13 cellular contexts compared by ENCODE assay signal in the genomic region with DNA sequence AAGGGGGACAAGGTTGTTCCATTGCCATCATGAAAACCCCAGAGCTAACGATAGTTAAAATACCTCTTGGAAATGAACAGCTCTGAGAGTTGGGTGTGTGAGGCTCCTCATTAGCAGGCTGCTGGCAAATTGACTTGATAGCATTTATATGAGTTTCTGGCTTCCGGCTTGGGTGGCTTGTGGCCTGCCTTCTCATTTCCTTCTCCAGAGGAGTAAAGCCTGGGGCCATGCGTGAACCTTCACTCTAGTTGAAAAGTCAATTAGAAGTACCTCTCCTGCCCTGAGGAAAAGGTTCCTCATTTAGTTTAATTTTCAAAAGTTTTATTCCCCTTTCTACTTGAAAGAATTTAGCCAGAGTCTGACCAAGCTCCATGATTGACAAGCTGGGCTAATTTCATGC.
DNase-seq lines count a peak whose midpoint lies in the region; ATAC-seq and TF ChIP-seq lines count a peak whose summit lies in the region.
"Had no signal": no experiment of that assay in that cellular context is flagged by ENCODE, and none has a peak within 500 bp of the region (broad histone marks: within the 10 kb centered on the region; RNA-seq: fewer than 3 reads in every experiment).

No MANE protein-coding gene starts in this region.

- H3K36me3 ChIP-seq in Peyer's patch (peaks cover 0 to 5% (median 0%) of the 10 kb centered on the region in 3 donors), MM.1S (replicated peaks; ENCODE audit: insufficient read depth, low read length) (no peaks in the 10 kb centered on the region), mesendoderm (ENCODE audit: control insufficient read depth, insufficient read depth, low read length) (no peaks in the 10 kb centered on the region)

- no peak overlapping the region for H3K27ac ChIP-seq in CD4-positive, alpha-beta T cell (ENCODE audit: low read depth, low read length)
- H3K27ac ChIP-seq in Peyer's patch (peak overlapping the region in 2 of 4 donors; percentile 10 to 42), MM.1S (ENCODE audit: low read length) (no peak overlapping the region), mesendoderm (ENCODE audit: low read depth, low read length) (no peak overlapping the region)

- no peaks in the 10 kb centered on the region for H3K27me3 Mint-ChIP-seq in CD4-positive, alpha-beta T cell
- no peaks in the 10 kb centered on the region for H3K27me3 Mint-ChIP-seq in activated T-cell treated with anti-CD3 and anti-CD28 coated beads, Interleukin-2, amount 50 U/mL, for 72 hours (ENCODE audit: low read depth)

- TF ChIP-seq CTCF in CD4-positive, alpha-beta T cell (IDR thresholded peaks at IDR 0.05) = no peak
- TF ChIP-seq CTCF in Peyer's patch (IDR thresholded peaks at IDR 0.05) (no peak), MM.1S (IDR thresholded peaks at IDR 0.05; ENCODE audit: low read length) (no peak)

- H2AK5ac ChIP-seq in mesendoderm (ENCODE audit: low read length) = no peak overlapping the region

- H3K9me3 ChIP-seq in CD4-positive, alpha-beta T cell (ENCODE audit: control insufficient read depth, low read length) = no peaks in the 10 kb centered on the region
- H3K9me3 ChIP-seq in Peyer's patch (no peaks in the 10 kb centered on the region), MM.1S (replicated peaks; ENCODE audit: insufficient read depth, low read length) (no peaks in the 10 kb centered on the region)

- H3K9me2 ChIP-seq in MM.1S (replicated peaks; ENCODE audit: insufficient read depth, low read length) = no peaks in the 10 kb centered on the region

- H3K4me3 Mint-ChIP-seq in CD4-positive, alpha-beta T cell = peak overlapping the region; percentile 34
- peak overlapping the region in 1 of 2 donors; percentile 41 for H3K4me3 Mint-ChIP-seq in activated T-cell treated with anti-CD3 and anti-CD28 coated beads, Interleukin-2, amount 50 U/mL, for 72 hours

- no peaks in the 10 kb centered on the region for H3K27me3 ChIP-seq in CD4-positive, alpha-beta T cell (ENCODE audit: control insufficient read depth, insufficient read depth, low read length)
- H3K27me3 ChIP-seq in Peyer's patch = no peaks in the 10 kb centered on the region
- no peaks in the 10 kb centered on the region for H3K27me3 ChIP-seq in MM.1S (replicated peaks; ENCODE audit: insufficient read depth, low read length)
- H3K27me3 ChIP-seq in mesendoderm (ENCODE audit: insufficient read depth, low read length, poor library complexity) = no peaks in the 10 kb centered on the region

- H3K4me1 Mint-ChIP-seq in CD4-positive, alpha-beta T cell (ENCODE audit: low read depth) = peaks cover 96% of the 10 kb centered on the region
- peaks cover 56% of the 10 kb centered on the region for H3K4me1 Mint-ChIP-seq in activated T-cell treated with anti-CD3 and anti-CD28 coated beads, Interleukin-2, amount 50 U/mL, for 72 hours (ENCODE audit: low read depth)

- H3K79me1 ChIP-seq in mesendoderm (ENCODE audit: low read length) = no peaks in the 10 kb centered on the region

- H4K8ac ChIP-seq in mesendoderm (ENCODE audit: low read depth, low read length) = no peak overlapping the region

- DNase-seq in CD4-positive, alpha-beta T cell = peak in 7 of 10 experiments; percentile 4 to 39 (median 22)
- DNase-seq in Peyer's patch = peak in 2 of 3 donors; percentile 49 to 84
- peak; percentile 43 to 45 for DNase-seq in activated T-cell treated with anti-CD3 and anti-CD28 coated beads, Interleukin-2, amount 50 U/mL, for 72 hours
- peak; percentile 14 for DNase-seq in renal cortical epithelial cell (ENCODE audit: low read depth)
- DNase-seq in MM.1S = no peak
- DNase-seq in mesendoderm = no peak
- no peak for DNase-seq in ecto neural progenitor cell (ENCODE audit: low spot score)
- no peak for DNase-seq in head of caudate nucleus
- DNase-seq: activated CD4-positive, CD25-positive, alpha-beta regulatory T cell; foreskin fibroblast; left ventricle myocardium superior; NCI-H1694 had no signal

- no peak overlapping the region for H3K18ac ChIP-seq in mesendoderm (ENCODE audit: low read length)

- H3K27ac Mint-ChIP-seq in CD4-positive, alpha-beta T cell = peak overlapping the region; percentile 57
- no peak overlapping the region for H3K27ac Mint-ChIP-seq in activated T-cell treated with anti-CD3 and anti-CD28 coated beads, Interleukin-2, amount 50 U/mL, for 72 hours

- no peak overlapping the region for H3K56ac ChIP-seq in mesendoderm (ENCODE audit: low read length)

- no peak overlapping the region for H2BK120ac ChIP-seq in mesendoderm (ENCODE audit: low read depth, low read length)

- H3K4me1 ChIP-seq in Peyer's patch (peaks cover 0 to 6% (median 2%) of the 10 kb centered on the region in 4 donors), MM.1S (ENCODE audit: low read length) (peaks cover 41% of the 10 kb centered on the region), mesendoderm (ENCODE audit: control insufficient read depth, low read depth, low read length) (no peaks in the 10 kb centered on the region)

- intact Hi-C loops in CD4-positive, alpha-beta T cell (cut with DNase I, micrococcal nuclease) = loop anchor here in 1 of 2 experiments (5.0 kb wide), 2 partner anchors 39 to 74 kb away; no protein-coding TSS in a partner anchor
- intact Hi-C loops in head of caudate nucleus (cut with DNase I) = no loop called here

- no peak overlapping the region for H3K4ac ChIP-seq in mesendoderm (ENCODE audit: low read depth, low read length)

- no peaks in the 10 kb centered on the region for H3F3A ChIP-seq in MM.1S (ENCODE audit: insufficient read depth, low read length)

- peaks cover 44% of the 10 kb centered on the region for H3K79me2 ChIP-seq in MM.1S (ENCODE audit: low read length)
- no peaks in the 10 kb centered on the region for H3K79me2 ChIP-seq in mesendoderm (ENCODE audit: control insufficient read depth, insufficient read depth, low read length)

- H3K4me3 ChIP-seq in Peyer's patch = no peak overlapping the region
- H3K4me3 ChIP-seq in MM.1S (ENCODE audit: low read length) = no peak overlapping the region
- H3K4me3 ChIP-seq in mesendoderm (ENCODE audit: low read length) = no peak overlapping the region

- no peak overlapping the region for H3K23ac ChIP-seq in mesendoderm (ENCODE audit: low read length)

- no peak overlapping the region for H4K5ac ChIP-seq in mesendoderm (ENCODE audit: low read length)

- TF ChIP-seq POLR2A in Peyer's patch (IDR thresholded peaks at IDR 0.05) = no peak

- no peak overlapping the region for H3K9ac ChIP-seq in MM.1S (ENCODE audit: low read length)
- H3K9ac ChIP-seq in mesendoderm (ENCODE audit: low read length) = no peak overlapping the region

- H4K20me1 ChIP-seq in MM.1S (ENCODE audit: insufficient read depth, low read length) = no peaks in the 10 kb centered on the region

- no peaks in the 10 kb centered on the region for H3K9me3 Mint-ChIP-seq in CD4-positive, alpha-beta T cell
- no peaks in the 10 kb centered on the region for H3K9me3 Mint-ChIP-seq in activated T-cell treated with anti-CD3 and anti-CD28 coated beads, Interleukin-2, amount 50 U/mL, for 72 hours

- peaks cover 31% of the 10 kb centered on the region for H3K36me3 Mint-ChIP-seq in CD4-positive, alpha-beta T cell (ENCODE audit: low read depth)
- peaks cover 0 to 10% of the 10 kb centered on the region in 2 donors for H3K36me3 Mint-ChIP-seq in activated T-cell treated with anti-CD3 and anti-CD28 coated beads, Interleukin-2, amount 50 U/mL, for 72 hours (ENCODE audit: insufficient read depth in 2 of 2)

- no peak overlapping the region for H2BK15ac ChIP-seq in mesendoderm (replicated peaks; ENCODE audit: low read depth)

- WGBS in mesendoderm (ENCODE audit: extremely low coverage, insufficient coverage, low lambda C conversion rate) = no CpG with 5 or more reads among the region's 3 CpGs

- CTCF ChIA-PET in CD4-positive, alpha-beta T cell (lab: Charles Lee) = interaction anchor here (1.2 to 1.8 kb wide), 2 partner anchors 76 to 203 kb away, joined by 4 to 5 read pairs; no protein-coding TSS in a partner anchor

- no peak overlapping the region for H2AFZ ChIP-seq in MM.1S (ENCODE audit: low read length)

- POLR2A ChIA-PET in CD4-positive, alpha-beta T cell (lab: Charles Lee) = no interaction called here

- H3K4me2 ChIP-seq in MM.1S (ENCODE audit: low read depth, low read length) = no peak overlapping the region
- H3K4me2 ChIP-seq in mesendoderm (ENCODE audit: low read length) = no peak overlapping the region

- ATAC-seq in CD4-positive, alpha-beta T cell (ENCODE audit: poor library complexity) = peak; percentile 69
- peak; percentile 57 to 67 for ATAC-seq in activated T-cell treated with anti-CD3 and anti-CD28 coated beads, Interleukin-2, amount 50 U/mL, for 72 hours (replicated peaks in 1 of 2)
- ATAC-seq: left ventricle myocardium superior, right cardiac atrium had no signal

- no peak overlapping the region for H2BK5ac ChIP-seq in mesendoderm (ENCODE audit: low read length)

Comparison
In these comparisons a context has a peak if more than half of its experiments do, and no peak if none do; other contexts are left out.
1. DNase-seq: peak in CD4-positive, alpha-beta T cell (7 of 10), Peyer's patch (2 of 3), activated T-cell treated with anti-CD3 and anti-CD28 coated beads, Interleukin-2, amount 50 U/mL, for 72 hours (2 of 2) and renal cortical epithelial cell (single experiment); none in MM.1S (single experiment), mesendoderm (single experiment), ecto neural progenitor cell (single experiment) and head of caudate nucleus (0 of 42).